In genomic region chr6:16238658-16239089, GRCh38 we compare ENCODE assay signal across 8 cellular contexts. TPM values are rescaled to one million over a fixed set of nuclear protein-coding genes. Genes with fewer than 3 reads are reported as not detected.
DNase-seq lines count a peak whose midpoint lies in the region; ATAC-seq, FAIRE-seq and TF ChIP-seq lines count a peak whose summit lies in the region.

No MANE protein-coding gene starts in this region.

- TF ChIP-seq CTCF in A549 (IDR thresholded peaks at IDR 0.05), result no peak
- no peak for TF ChIP-seq CTCF in GM20000 (IDR thresholded peaks at IDR 0.05; ENCODE audit: extremely low read depth, missing control alignments)
- no peak for TF ChIP-seq CTCF in MM.1S (IDR thresholded peaks at IDR 0.05; ENCODE audit: low read length)
- no peak for TF ChIP-seq CTCF in H1 (IDR thresholded peaks at IDR 0.05; ENCODE audit: control extremely low read depth in 1 of 3, insufficient read depth in 1 of 3, low read depth in 1 of 3, low read length in 3 of 3)

- H4K5ac ChIP-seq in H1 (ENCODE audit: insufficient read length, low read depth, low read length), result no peak overlapping the region

- peak overlapping the region; percentile 60 for H2AFZ ChIP-seq in MM.1S (ENCODE audit: low read length)
- H2AFZ ChIP-seq in H1 (ENCODE audit: low read length), result peak overlapping the region; percentile 83; the same call in 1 of the 2 replicates

- H3K4me2 ChIP-seq in A549 (peak overlapping the region; percentile 94), MM.1S (ENCODE audit: low read depth, low read length) (peak overlapping the region; percentile 80), H1 (ENCODE audit: insufficient read depth in 1 of 2, low read depth in 2 of 2, low read length in 2 of 2) (peak overlapping the region; percentile 83 to 97)

- H4K8ac ChIP-seq in H1 (ENCODE audit: extremely low read depth, insufficient read depth, low read length), result peak overlapping the region; percentile 62; the same call in 1 of the 2 replicates

- no peak overlapping the region for H3K23ac ChIP-seq in H1 (ENCODE audit: insufficient read length)

- TF ChIP-seq POLR2A in A549 (IDR thresholded peaks at IDR 0.05; ENCODE audit: low read length) (no peak), H1 (IDR thresholded peaks at IDR 0.05; ENCODE audit: control extremely low read depth in 1 of 2, low read depth in 2 of 2, low read length in 2 of 2) (no peak)

- TF ChIP-seq EP300 in A549 (IDR thresholded peaks at IDR 0.05) (no peak), H1 (IDR thresholded peaks at IDR 0.05; ENCODE audit: borderline replicate concordance in 1 of 2, low read depth in 2 of 2, low read length in 2 of 2) (no peak)

- H3K36me3 ChIP-seq in MM.1S (replicated peaks; ENCODE audit: insufficient read depth, low read length) (no peaks in the 10 kb centered on the region), H1 (ENCODE audit: control insufficient read depth in 2 of 4, insufficient read depth in 4 of 4, low read length in 3 of 4) (no peaks in the 10 kb centered on the region)

- CTCF ChIA-PET in A549 (lab: Yijun Ruan, JAX) (interaction anchor here (1.7 kb wide), 1 partner anchor 39 kb away, joined by 3 read pairs; no protein-coding TSS in a partner anchor), H1 (lab: Charles Lee; ENCODE audit: partially characterized antibody) (interaction anchor here (0.6 to 9.0 kb wide), 12 partner anchors 9 to 639 kb away, joined by 3 to 57 read pairs (median 4); no protein-coding TSS in a partner anchor)

- peak overlapping the region; percentile 96 for H3K4me3 Mint-ChIP-seq in natural killer cell treated with Interleukin-12 subunit alpha and Interleukin-12 subunit beta and Interleukin-15 and Interleukin-18, amount 100 ng/mL, for 72 hours

- H3K9me2 ChIP-seq in MM.1S (replicated peaks; ENCODE audit: insufficient read depth, low read length), result no peaks in the 10 kb centered on the region

- no peak overlapping the region for H2BK5ac ChIP-seq in H1 (ENCODE audit: low read depth, low read length)

- POLR2A ChIA-PET in A549 (lab: Yijun Ruan, JAX) (interaction anchor here (0.6 kb wide), 1 partner anchor 14 kb away, joined by 3 read pairs; no protein-coding TSS in a partner anchor), H1 (lab: Charles Lee; ENCODE audit: partially characterized antibody) (no interaction called here)

- peaks cover 11% of the 10 kb centered on the region for H3K23me2 ChIP-seq in H1 (ENCODE audit: low read depth, low read length)

- H3F3A ChIP-seq in MM.1S (ENCODE audit: insufficient read depth, low read length), result peaks cover 16% of the 10 kb centered on the region

- no peak overlapping the region for H3K18ac ChIP-seq in H1 (ENCODE audit: extremely low read depth, low read length)

- no peak for FAIRE-seq in A549 (lab: Jason Lieb, UNC)
- no peak for FAIRE-seq in H1 (lab: Jason Lieb, UNC)

- H3K36me3 Mint-ChIP-seq in natural killer cell treated with Interleukin-12 subunit alpha and Interleukin-12 subunit beta and Interleukin-15 and Interleukin-18, amount 100 ng/mL, for 72 hours, result no peaks in the 10 kb centered on the region

- H3K4me1 Mint-ChIP-seq in natural killer cell treated with Interleukin-12 subunit alpha and Interleukin-12 subunit beta and Interleukin-15 and Interleukin-18, amount 100 ng/mL, for 72 hours (ENCODE audit: low read depth in 2 of 2), result peaks cover 21 to 29% of the 10 kb centered on the region in 2 donors

- H2BK120ac ChIP-seq in H1 (replicated peaks; ENCODE audit: low read depth, low read length), result no peak overlapping the region

- WGBS in A549 (ENCODE audit: missing lambda C conversion rate), result 6% methylated on average over 12 of the region's 34 CpGs
- 8% methylated on average over 15 of the region's 34 CpGs; no CpG with 5 or more reads in 1 of the 2 experiments for WGBS in H1 (ENCODE audit: extremely low coverage in 1 of 2, insufficient coverage in 1 of 2, insufficient read length in 1 of 2, insufficient replicate concordance in 2 of 2, low coverage in 1 of 2, low lambda C conversion rate in 2 of 2, missing lambda C conversion rate in 1 of 2), 2 experiments

- H3K9ac ChIP-seq in MM.1S (ENCODE audit: low read length) (peak overlapping the region; percentile 26; the same call in 1 of the 2 replicates), H1 (replicated peaks in 1 of 4; ENCODE audit: extremely low read depth in 1 of 4, low read depth in 3 of 4, low read length in 3 of 4) (no peak overlapping the region)

- H3K27me3 Mint-ChIP-seq in natural killer cell treated with Interleukin-12 subunit alpha and Interleukin-12 subunit beta and Interleukin-15 and Interleukin-18, amount 100 ng/mL, for 72 hours, result peaks cover 6 to 15% of the 10 kb centered on the region in 2 donors

- 0 out of 2 replicates have a peak, but pooled peaks cover 22% of the 10 kb centered on the region for H3K27me3 ChIP-seq in MM.1S (replicated peaks; ENCODE audit: insufficient read depth, low read length)
- H3K27me3 ChIP-seq in H1 (replicated peaks in 1 of 4; ENCODE audit: control insufficient read depth in 3 of 4, extremely low read depth in 1 of 4, insufficient read depth in 3 of 4, low read length in 3 of 4), result peaks cover 12 to 36% (median 31%) of the 10 kb centered on the region in 4 experiments

- no peak overlapping the region for H3K56ac ChIP-seq in H1 (replicated peaks; ENCODE audit: insufficient read length, low read depth, low read length)

- H4K20me1 ChIP-seq in MM.1S (ENCODE audit: insufficient read depth, low read length) (no peaks in the 10 kb centered on the region; the same call in 1 of the 2 replicates), H1 (replicated peaks in 1 of 2; ENCODE audit: control insufficient read depth in 1 of 2, insufficient read depth in 2 of 2, low read length in 2 of 2) (no peaks in the 10 kb centered on the region)

- no peak overlapping the region for H2BK20ac ChIP-seq in H1 (ENCODE audit: low read length)

- H2AK5ac ChIP-seq in H1 (ENCODE audit: low read depth, low read length), result no peak overlapping the region

- H4K91ac ChIP-seq in H1 (replicated peaks; ENCODE audit: insufficient read length, low read length), result no peak overlapping the region

- no peak overlapping the region for H3K14ac ChIP-seq in H1 (ENCODE audit: insufficient read length)

- H2BK15ac ChIP-seq in H1 (ENCODE audit: low read length), result no peak overlapping the region

- peak overlapping the region; percentile 56 to 59 for H3K27ac Mint-ChIP-seq in natural killer cell treated with Interleukin-12 subunit alpha and Interleukin-12 subunit beta and Interleukin-15 and Interleukin-18, amount 100 ng/mL, for 72 hours

- no peaks in the 10 kb centered on the region for H3K9me3 ChIP-seq in A549
- H3K9me3 ChIP-seq in MM.1S (replicated peaks; ENCODE audit: insufficient read depth, low read length), result no peaks in the 10 kb centered on the region
- no peaks in the 10 kb centered on the region for H3K9me3 ChIP-seq in H1 (ENCODE audit: insufficient read depth in 2 of 2, low read depth in 1 of 2, low read length in 1 of 2)

- peak in 1 of 2 experiments; percentile 13; a peak in 3 of 6 replicates for ATAC-seq in A549
- peak; percentile 20 to 24 for ATAC-seq in natural killer cell treated with Interleukin-12 subunit alpha and Interleukin-12 subunit beta and Interleukin-15 and Interleukin-18, amount 100 ng/mL, for 72 hours

- H3K79me1 ChIP-seq in H1 (ENCODE audit: low read depth, low read length), result no peaks in the 10 kb centered on the region

- TF ChIP-seq RAD21 in A549 (conservative IDR thresholded peaks at IDR 0.05 in 1 of 2, IDR thresholded peaks at IDR 0.05 in 1 of 2), result no peak
- TF ChIP-seq RAD21 in H1 (IDR thresholded peaks at IDR 0.05 in 1 of 2, conservative IDR thresholded peaks at IDR 0.05 in 1 of 2; ENCODE audit: low read depth in 2 of 2, low read length in 2 of 2), result no peak

- no peak overlapping the region for H3K4ac ChIP-seq in H1 (replicated peaks; ENCODE audit: insufficient read length, low read depth, low read length)

- H2BK12ac ChIP-seq in H1 (ENCODE audit: low read depth, low read length), result 0 out of 2 replicates have a peak overlapping the region, but pooled peaks have one; percentile 50

- H3K27ac ChIP-seq in A549, result peak overlapping the region; percentile 13 to 65; a peak in 4 of 6 replicates
- no peak overlapping the region for H3K27ac ChIP-seq in MM.1S (ENCODE audit: low read length)
- H3K27ac ChIP-seq in H1 (ENCODE audit: low read depth, low read length), result no peak overlapping the region

- H3K4me1 ChIP-seq in A549 (no peaks in the 10 kb centered on the region), MM.1S (ENCODE audit: low read length) (peaks cover 17% of the 10 kb centered on the region), H1 (replicated peaks in 1 of 4; ENCODE audit: control insufficient read depth in 3 of 4, insufficient read depth in 4 of 4, low read length in 3 of 4) (peaks cover 0 to 6% (median 3%) of the 10 kb centered on the region in 4 experiments; a peak in 4 of 7 replicates)

- DNase-seq in A549 (ENCODE audit: low read depth in 1 of 2, low spot score in 1 of 2) (no peak), GM20000 (ENCODE audit: low spot score) (peak; percentile 46), MM.1S (no peak), H1 (ENCODE audit: low read depth in 1 of 2, low spot score in 2 of 2) (peak in 1 of 2 experiments; percentile 59), NCI-H1105 (lab: John Stamatoyannopoulos, UW) (no peak), SHP77 (lab: John Stamatoyannopoulos, UW) (no peak), AG08395 (ENCODE audit: low spot score) (no peak)
- no peak for DNase-seq in natural killer cell treated with Interleukin-12 subunit alpha and Interleukin-12 subunit beta and Interleukin-15 and Interleukin-18, amount 100 ng/mL, for 72 hours (ENCODE audit: low spot score)

- H3K79me2 ChIP-seq in MM.1S (ENCODE audit: low read length), result no peaks in the 10 kb centered on the region
- no peaks in the 10 kb centered on the region for H3K79me2 ChIP-seq in H1 (ENCODE audit: control insufficient read depth in 1 of 2, insufficient read depth in 2 of 2, low read length in 2 of 2)

- peak overlapping the region; percentile 65 for H3K4me3 ChIP-seq in A549
- peak overlapping the region; percentile 60 for H3K4me3 ChIP-seq in MM.1S (ENCODE audit: low read length)
- H3K4me3 ChIP-seq in H1 (ENCODE audit: extremely low read depth in 1 of 4, insufficient read depth in 2 of 4, low read depth in 3 of 4, low read length in 4 of 4), result peak overlapping the region; percentile 39 to 67 (median 64)

- no peaks in the 10 kb centered on the region for H3K9me3 Mint-ChIP-seq in natural killer cell treated with Interleukin-12 subunit alpha and Interleukin-12 subunit beta and Interleukin-15 and Interleukin-18, amount 100 ng/mL, for 72 hours

RNA-seq across cellular contexts. Expression of gene GMPR, which starts 0.3 kb away (rescaled TPM):
- 0.34 and 0.48 TPM in 2 replicates for polyA plus RNA-seq in A549 (2011; rRNA removed)
- 0.32 and 0.41 TPM in 2 replicates for polyA plus RNA-seq in A549 (2012; cell fraction: cytosol; rRNA removed)
- 0.06 and 0.20 TPM in 2 replicates for polyA plus RNA-seq in A549 (2012; cell fraction: nucleus; rRNA removed)
- polyA plus RNA-seq in A549 (2017; fragmentation: RNase III; extraction: RNeasy Plus Mini Kit Qiagen cat#74134 plus additional on column Dnase treatment), result 0.23 to 0.53 TPM (median 0.26 TPM) in 3 replicates
- 0.15 TPM in 1 of 2 replicates, not detected in the other for polyA minus RNA-seq in A549 (2011; rRNA and poly(A)+ RNA removed)
- total RNA-seq in H1 (2021; fragmentation: NEBNext Ultra II Directional; extraction: Animal tissue kit (Norgen Biotek cat#: 25700)), result 0.99 and 1.2 TPM in 2 replicates
- polyA plus RNA-seq in H1 (2011; rRNA removed), result 1.2 and 1.7 TPM in 2 replicates
- 1.1 TPM for polyA plus RNA-seq in H1 (2011; cell fraction: cytosol; rRNA removed)
- 0.90 TPM for polyA plus RNA-seq in H1 (2011; cell fraction: nucleus; rRNA removed)
- polyA plus RNA-seq in H1 (2012, experiment 1 of 2), result 1.1 to 1.8 TPM (median 1.3 TPM) in 4 replicates
- polyA plus RNA-seq in H1 (2012, experiment 2 of 2), result 0.94 TPM
- polyA plus RNA-seq in H1 (2013, experiment 1 of 2), result 2.0 TPM
- polyA plus RNA-seq in H1 (2013, experiment 2 of 2), result 1.9 TPM
- polyA minus RNA-seq in H1 (2011; rRNA and poly(A)+ RNA removed), result 0.24 and 0.57 TPM in 2 replicates
- not detected for polyA minus RNA-seq in H1 (2011; cell fraction: cytosol; rRNA and poly(A)+ RNA removed)
- not detected for polyA minus RNA-seq in H1 (2011; cell fraction: nucleus; rRNA and poly(A)+ RNA removed)
- total RNA-seq in natural killer cell treated with Interleukin-12 subunit alpha and Interleukin-12 subunit beta and Interleukin-15 and Interleukin-18, amount 100 ng/mL, for 72 hours, result 1 to 10 TPM in 1 of 2 donors, under 1 TPM in 1; 0.31 to 3.9 TPM

Comparison
In these comparisons a context has a peak if more than half of its experiments do, and no peak if none do; other contexts are left out.
1. H3K27ac ChIP-seq: peak in A549 (2 of 2); none in MM.1S (single experiment) and H1 (single experiment).
2. Of the 18 proteins assayed by ChIP-seq in both H1 and A549: peak only in H1: MAX and RNF2; only in A549: none; in both: none; in neither: 15; mixed calls (peak in some experiments, not most) for 1.
3. Peak in every context shown above with its lines, with median percentiles within 50 percentile points of each other: H3K4me2 ChIP-seq and H3K4me3 ChIP-seq.